9 cellular contexts compared by ENCODE assay signal in genomic region chr14:91140672-91141071, GRCh38. TPM values are rescaled to one million over a fixed set of nuclear protein-coding genes. Genes with fewer than 3 reads are reported as not detected.
DNase-seq lines count a peak whose midpoint lies in the region; ATAC-seq and TF ChIP-seq lines count a peak whose summit lies in the region.
"Had no signal": no experiment of that assay in that cellular context is flagged by ENCODE, and none has a peak within 500 bp of the region (broad histone marks: within the 10 kb centered on the region; RNA-seq: fewer than 3 reads in every experiment).

No MANE protein-coding gene starts in this region.

- H3K27ac ChIP-seq in AG04450 (ENCODE audit: low read depth, low read length) (no peak overlapping the region), vagina (no peak overlapping the region), left lung (peak overlapping the region in 1 of 2 donors; percentile 1)
- H3K27ac ChIP-seq: HL-60 had no signal

- DNase-seq in AG04450 (ENCODE audit: low read depth, low spot score) = no peak
- peak; percentile 24 for DNase-seq in GM12865 (ENCODE audit: low read depth)
- DNase-seq in SW480 (ENCODE audit: low spot score) = peak; percentile 36
- peak; percentile 27 for DNase-seq in iris pigment epithelial cell (ENCODE audit: low read depth)
- DNase-seq in NCI-H2029 treated with DMSO at 0.1 percent for 48 hours (lab: John Stamatoyannopoulos, UW) = no peak
- DNase-seq in vagina (ENCODE audit: extremely low spot score in 2 of 2) = no peak
- DNase-seq in left lung = no peak

- peaks cover 9% of the 10 kb centered on the region for H3K4me1 ChIP-seq in vagina
- peaks cover 4 to 21% of the 10 kb centered on the region in 2 donors for H3K4me1 ChIP-seq in left lung

- TF ChIP-seq POLR2A in vagina (IDR thresholded peaks at IDR 0.05) = no peak

- ATAC-seq in HG02642 (IDR thresholded peaks at IDR 0.05; ENCODE audit: poor library complexity, unreplicated experiment) (no peak), left lung (no peak)

- H3K36me3 ChIP-seq in vagina (no peaks in the 10 kb centered on the region), left lung (peaks cover 0 to 11% of the 10 kb centered on the region in 2 donors)

- intact Hi-C loops in vagina (cut with DNase I) = no loop called here
- intact Hi-C loops in left lung (cut with DNase I) = no loop called here

- H3K27me3 ChIP-seq in AG04450 (ENCODE audit: control insufficient read depth, insufficient read depth, low read length) (peaks cover 5% of the 10 kb centered on the region), vagina (no peaks in the 10 kb centered on the region), left lung (no peaks in the 10 kb centered on the region)

- H3K4me3 ChIP-seq in AG04450 (ENCODE audit: low read depth, low read length) (no peak overlapping the region), GM12865 (ENCODE audit: low read depth, low read length) (no peak overlapping the region), vagina (no peak overlapping the region), left lung (no peak overlapping the region)

- POLR2A ChIA-PET in AG04450 (lab: Yijun Ruan, JAX) = no interaction called here

- H3K9me3 ChIP-seq in AG04450 (ENCODE audit: control insufficient read depth, insufficient read depth, low read length) = no peaks in the 10 kb centered on the region
- H3K9me3 ChIP-seq in vagina = no peaks in the 10 kb centered on the region
- no peaks in the 10 kb centered on the region for H3K9me3 ChIP-seq in left lung

- CTCF ChIA-PET in AG04450 (lab: Charles Lee) = interaction anchor here (0.6 to 3.5 kb wide), 5 partner anchors 27 to 419 kb away, joined by 3 to 37 read pairs (median 3); no protein-coding TSS in a partner anchor

- TF ChIP-seq CTCF in AG04450 (IDR thresholded peaks at IDR 0.05; ENCODE audit: low read depth, low read length) (peak; percentile 47), GM12865 (IDR thresholded peaks at IDR 0.05; ENCODE audit: insufficient read depth, low read depth, low read length, missing control alignments) (peak; percentile 16), vagina (IDR thresholded peaks at IDR 0.05) (peak in 1 of 3 experiments; percentile 23), left lung (IDR thresholded peaks at IDR 0.05) (peak in 1 of 2 donors; percentile 10)

RNA-seq across cellular contexts. Expression of gene DGLUCY, which starts 26.8 kb away (rescaled TPM):
- 22.1 and 24.1 TPM in 2 replicates for polyA plus RNA-seq in AG04450 (2011; rRNA removed)
- polyA minus RNA-seq in AG04450 (2011; rRNA and poly(A)+ RNA removed) = 36.1 and 36.5 TPM in 2 replicates
- total RNA-seq in vagina (57.0 TPM), left lung (10 to 100 TPM; 74.9 to 77.0 TPM)

Comparison
In these comparisons a context has a peak if more than half of its experiments do, and no peak if none do; other contexts are left out.
1. DNase-seq: peak in GM12865 (single experiment), SW480 (single experiment) and iris pigment epithelial cell (single experiment); none in AG04450 (single experiment), NCI-H2029 treated with DMSO at 0.1 percent for 48 hours (single experiment), vagina (0 of 2) and left lung (0 of 2).